Comparison of ENCODE assay signal across 15 cellular contexts in the genomic region with DNA sequence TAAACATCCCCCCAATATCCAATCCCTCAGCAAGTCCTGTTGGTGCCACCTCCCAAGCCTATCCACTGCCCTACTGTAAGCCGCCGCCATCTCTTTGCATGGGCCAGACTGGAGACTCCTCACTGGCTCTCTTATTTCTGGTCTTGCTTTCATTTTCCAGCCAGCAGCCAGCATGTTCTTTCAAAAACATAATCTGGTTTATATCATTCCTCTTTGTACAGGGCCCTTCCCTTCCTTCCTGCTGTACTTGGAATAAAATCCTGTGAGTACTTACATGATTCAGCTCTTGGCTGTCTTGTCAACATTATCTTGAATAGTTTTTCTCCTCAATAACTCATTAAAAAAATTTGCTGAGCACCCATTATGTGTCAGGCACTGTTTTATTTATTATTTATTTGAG. TPM values are rescaled to one million over a fixed set of nuclear protein-coding genes. Genes with fewer than 3 reads are reported as not detected.
DNase-seq lines count a peak whose midpoint lies in the region; ATAC-seq and TF ChIP-seq lines count a peak whose summit lies in the region.
"Had no signal": no experiment of that assay in that cellular context is flagged by ENCODE, and none has a peak within 500 bp of the region (broad histone marks: within the 10 kb centered on the region; RNA-seq: fewer than 3 reads in every experiment).

No MANE protein-coding gene starts in this region.

- H3K27ac ChIP-seq in gastroesophageal sphincter (peak overlapping the region in 3 of 4 donors; percentile 21 to 58 (median 39)), subcutaneous abdominal adipose tissue (ENCODE audit: low read depth, low read length) (peak overlapping the region; percentile 13)

- H3K4me3 ChIP-seq in gastroesophageal sphincter (no peak overlapping the region), subcutaneous abdominal adipose tissue (ENCODE audit: low read depth in 1 of 5, low read length in 5 of 5) (no peak overlapping the region)
- H3K4me3 ChIP-seq: HAP-1 had no signal

- H3K27me3 ChIP-seq in gastroesophageal sphincter (no peaks in the 10 kb centered on the region), subcutaneous abdominal adipose tissue (ENCODE audit: control insufficient read depth in 5 of 5, insufficient read depth in 4 of 5, low read length in 5 of 5) (no peaks in the 10 kb centered on the region)

- TF ChIP-seq CTCF in gastroesophageal sphincter (IDR thresholded peaks at IDR 0.05) (no peak), mesothelial cell of epicardium (IDR thresholded peaks at IDR 0.05; ENCODE audit: unreplicated experiment) (no peak)

- peaks cover 10% of the 10 kb centered on the region for H3K4me1 Mint-ChIP-seq in mesothelial cell of epicardium
- H3K4me1 Mint-ChIP-seq: stimulated activated memory B cell treated with anti-CD40 and anti-IgM and Interleukin-4, amounts not matched to agents 10 μg/mL and 1 μg/mL and 100 μg/mL, for 72 hours had no signal

- no peak for TF ChIP-seq EP300 in gastroesophageal sphincter (IDR thresholded peaks at IDR 0.05)

- H3K36me3 ChIP-seq in gastroesophageal sphincter = peaks cover 0 to 11% of the 10 kb centered on the region in 2 donors
- peaks cover 0 to 5% (median 3%) of the 10 kb centered on the region in 5 donors for H3K36me3 ChIP-seq in subcutaneous abdominal adipose tissue (ENCODE audit: control insufficient read depth in 5 of 5, insufficient read depth in 5 of 5, low read length in 5 of 5)
- H3K36me3 ChIP-seq: HAP-1 had no signal

- H3K4me1 ChIP-seq in gastroesophageal sphincter (peaks cover 0 to 15% (median 0%) of the 10 kb centered on the region in 3 donors), subcutaneous abdominal adipose tissue (ENCODE audit: control insufficient read depth in 5 of 5, insufficient read depth in 5 of 5, low read length in 5 of 5) (peaks cover 0 to 9% (median 0%) of the 10 kb centered on the region in 5 donors)
- H3K4me1 ChIP-seq: HAP-1 had no signal

- H3K27ac Mint-ChIP-seq in mesothelial cell of epicardium = peak overlapping the region; percentile 83
- H3K27ac Mint-ChIP-seq: activated CD4-positive, alpha-beta memory T cell treated with anti-CD3 and anti-CD28 coated beads for 36 hours; activated naive CD8-positive, alpha-beta T cell treated with anti-CD3 and anti-CD28 coated beads, Interleukin-2, amount 10 ng/mL, durations not matched to agents 7 days and 5 days; stimulated activated memory B cell treated with anti-CD40 and anti-IgM and Interleukin-4, amounts not matched to agents 10 μg/mL and 1 μg/mL and 100 μg/mL, for 72 hours had no signal

- H3K36me3 Mint-ChIP-seq in mesothelial cell of epicardium = no peaks in the 10 kb centered on the region
- H3K36me3 Mint-ChIP-seq: activated CD4-positive, alpha-beta memory T cell treated with anti-CD3 and anti-CD28 coated beads for 36 hours; activated naive CD8-positive, alpha-beta T cell treated with anti-CD3 and anti-CD28 coated beads, Interleukin-2, amount 10 ng/mL, durations not matched to agents 7 days and 5 days; stimulated activated memory B cell treated with anti-CD40 and anti-IgM and Interleukin-4, amounts not matched to agents 10 μg/mL and 1 μg/mL and 100 μg/mL, for 72 hours had no signal

- H3K9me3 ChIP-seq in gastroesophageal sphincter (no peaks in the 10 kb centered on the region), subcutaneous abdominal adipose tissue (ENCODE audit: control insufficient read depth in 5 of 5, low read length in 5 of 5) (no peaks in the 10 kb centered on the region)
- H3K9me3 ChIP-seq: HAP-1 had no signal

- H3K4me3 Mint-ChIP-seq in mesothelial cell of epicardium = no peak overlapping the region
- H3K4me3 Mint-ChIP-seq: activated CD4-positive, alpha-beta memory T cell treated with anti-CD3 and anti-CD28 coated beads for 36 hours; activated naive CD8-positive, alpha-beta T cell treated with anti-CD3 and anti-CD28 coated beads, Interleukin-2, amount 10 ng/mL, durations not matched to agents 7 days and 5 days; stimulated activated memory B cell treated with anti-CD40 and anti-IgM and Interleukin-4, amounts not matched to agents 10 μg/mL and 1 μg/mL and 100 μg/mL, for 72 hours had no signal

- DNase-seq in amniotic epithelial cell (ENCODE audit: low read depth) = peak; percentile 77
- no peak for DNase-seq in mesothelial cell of epicardium (ENCODE audit: low spot score in 2 of 2, unreplicated experiment in 2 of 2)
- no peak for DNase-seq in NCI-H774 (lab: John Stamatoyannopoulos, UW)
- no peak for DNase-seq in activated gamma-delta T cell treated with Interleukin-2 at 50 U/mL for 16 hours
- no peak for DNase-seq in NCI-H345 treated with DMSO at 0.1 percent for 48 hours (lab: John Stamatoyannopoulos, UW; ENCODE audit: unreplicated experiment)
- DNase-seq: activated CD4-positive, alpha-beta memory T cell treated with anti-CD3 and anti-CD28 coated beads for 36 hours; activated naive CD8-positive, alpha-beta T cell treated with anti-CD3 and anti-CD28 coated beads, Interleukin-2, amount 10 ng/mL, durations not matched to agents 7 days and 5 days; activated T-cell treated with anti-CD3 and anti-CD28 coated beads, Interleukin-2, amount 50 U/mL, for 48 hours; NCI-H1417 treated with DMSO at 0.1 percent for 48 hours; occipital lobe had no signal

- no peaks in the 10 kb centered on the region for H3K27me3 Mint-ChIP-seq in mesothelial cell of epicardium (ENCODE audit: low read depth)
- H3K27me3 Mint-ChIP-seq: activated CD4-positive, alpha-beta memory T cell treated with anti-CD3 and anti-CD28 coated beads for 36 hours had no signal

- peaks cover 11% of the 10 kb centered on the region for H3K9me3 Mint-ChIP-seq in mesothelial cell of epicardium
- H3K9me3 Mint-ChIP-seq: activated CD4-positive, alpha-beta memory T cell treated with anti-CD3 and anti-CD28 coated beads for 36 hours; activated naive CD8-positive, alpha-beta T cell treated with anti-CD3 and anti-CD28 coated beads, Interleukin-2, amount 10 ng/mL, durations not matched to agents 7 days and 5 days; stimulated activated memory B cell treated with anti-CD40 and anti-IgM and Interleukin-4, amounts not matched to agents 10 μg/mL and 1 μg/mL and 100 μg/mL, for 72 hours had no signal

- no peak overlapping the region for H3K9ac ChIP-seq in subcutaneous abdominal adipose tissue (ENCODE audit: low read length in 5 of 5)

- WGBS in gastroesophageal sphincter (ENCODE audit: low coverage in 1 of 2), 2 donors = 33 to 56% methylated on average over 2 of the region's 2 CpGs

- ATAC-seq in gastroesophageal sphincter (peak; percentile 69), HG02588 (IDR thresholded peaks at IDR 0.05; ENCODE audit: unreplicated experiment) (no peak)
- ATAC-seq: stimulated activated memory B cell treated with anti-CD40 and anti-IgM and Interleukin-4, amounts not matched to agents 10 μg/mL and 1 μg/mL and 100 μg/mL, for 72 hours had no signal

- no peak for TF ChIP-seq POLR2A in gastroesophageal sphincter (IDR thresholded peaks at IDR 0.05)

RNA-seq across cellular contexts. Expression of gene TLR5, which starts 28.2 kb away (rescaled TPM):
- total RNA-seq in gastroesophageal sphincter (10 to 100 TPM in 1 of 4 donors, 1 to 10 TPM in 3; 3.5 to 15.1 (median 6.0) TPM), mesothelial cell of epicardium (2.5 to 3.8 TPM (median 3.1 TPM) in 3 replicates)
